ENCODE assay signal across 11 cellular contexts in the genomic region with DNA sequence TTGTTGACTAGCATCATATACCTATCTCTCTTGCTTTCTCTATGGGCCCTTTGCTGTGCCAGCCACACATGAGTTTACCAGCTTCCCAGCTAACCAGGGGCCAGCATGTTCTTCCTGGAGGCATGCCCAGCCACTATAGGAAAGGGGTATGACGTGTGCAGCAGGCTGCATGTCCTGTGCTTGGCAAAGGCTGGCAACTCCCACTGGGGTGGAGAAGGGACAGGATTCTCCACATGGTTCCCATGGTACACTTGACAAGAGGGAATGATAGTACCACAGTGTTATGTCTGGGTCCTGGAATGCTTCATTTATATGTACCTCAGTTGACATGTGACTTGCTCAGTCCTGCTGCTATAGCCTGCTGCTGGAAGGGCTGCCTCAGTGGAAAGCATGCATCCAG.
DNase-seq lines count a peak whose midpoint lies in the region; ATAC-seq and TF ChIP-seq lines count a peak whose summit lies in the region.
"Had no signal": no experiment of that assay in that cellular context is flagged by ENCODE, and none has a peak within 500 bp of the region (broad histone marks: within the 10 kb centered on the region; RNA-seq: fewer than 3 reads in every experiment).

No MANE protein-coding gene starts in this region.

- no peak overlapping the region for H3K27ac Mint-ChIP-seq in activated naive CD4-positive, alpha-beta T cell treated with anti-CD3 and anti-CD28 coated beads for 36 hours
- H3K27ac Mint-ChIP-seq: CD8-positive, alpha-beta T cell; memory B cell had no signal

- no peak overlapping the region for H3K4me3 Mint-ChIP-seq in activated naive CD4-positive, alpha-beta T cell treated with anti-CD3 and anti-CD28 coated beads for 36 hours
- H3K4me3 Mint-ChIP-seq: CD8-positive, alpha-beta T cell; memory B cell had no signal

- peaks cover 12% of the 10 kb centered on the region for H3K4me1 ChIP-seq in psoas muscle

- intact Hi-C loops in psoas muscle (cut with DNase I): no loop called here
- intact Hi-C loops in activated naive CD4-positive, alpha-beta T cell treated with anti-CD3 and anti-CD28 coated beads for 36 hours (cut with micrococcal nuclease): no loop called here

- no peaks in the 10 kb centered on the region for H3K36me3 ChIP-seq in psoas muscle (ENCODE audit: insufficient read depth in 1 of 2, low read depth in 1 of 2)

- H3K36me3 Mint-ChIP-seq in activated naive CD4-positive, alpha-beta T cell treated with anti-CD3 and anti-CD28 coated beads for 36 hours (ENCODE audit: low read depth): peaks cover 2% of the 10 kb centered on the region

- peak; percentile 44 for DNase-seq in G401 (ENCODE audit: low spot score)
- DNase-seq in foreskin fibroblast: peak; percentile 49 to 61
- peak; percentile 18 to 63 for DNase-seq in psoas muscle
- no peak for DNase-seq in NCI-H1048 (lab: John Stamatoyannopoulos, UW)
- DNase-seq in activated naive CD4-positive, alpha-beta T cell treated with anti-CD3 and anti-CD28 coated beads for 36 hours: no peak
- DNase-seq: CD8-positive, alpha-beta T cell; small intestine had no signal

- CTCF ChIA-PET in activated naive CD4-positive, alpha-beta T cell treated with anti-CD3 and anti-CD28 coated beads for 36 hours (lab: Charles Lee): no interaction called here

- peak overlapping the region; percentile 47 for H3K27ac ChIP-seq in VCaP
- H3K27ac ChIP-seq in psoas muscle: peak overlapping the region; percentile 80

- H3K9me3 ChIP-seq in psoas muscle: peaks cover 2% of the 10 kb centered on the region

- 27 to 62% (median 30%) methylated on average over 1 of the region's 1 CpG for WGBS in psoas muscle, 3 donors

- no peaks in the 10 kb centered on the region for H3K27me3 Mint-ChIP-seq in activated naive CD4-positive, alpha-beta T cell treated with anti-CD3 and anti-CD28 coated beads for 36 hours (ENCODE audit: low read depth)
- H3K27me3 Mint-ChIP-seq: memory B cell had no signal

- in situ Hi-C loops in G401 (cut with HindIII; ENCODE audit: low sequenced_read_pairs): no loop called here

- H3K4me3 ChIP-seq in foreskin fibroblast (ENCODE audit: low read depth in 1 of 2, low read length in 2 of 2): no peak overlapping the region
- H3K4me3 ChIP-seq in psoas muscle: no peak overlapping the region

- no peak for TF ChIP-seq CTCF in VCaP (conservative IDR thresholded peaks at IDR 0.05)
- TF ChIP-seq CTCF in foreskin fibroblast (IDR thresholded peaks at IDR 0.05; ENCODE audit: low read depth, low read length): no peak
- no peak for TF ChIP-seq CTCF in psoas muscle (IDR thresholded peaks at IDR 0.05)

- H3K9me3 Mint-ChIP-seq in activated naive CD4-positive, alpha-beta T cell treated with anti-CD3 and anti-CD28 coated beads for 36 hours: no peaks in the 10 kb centered on the region
- H3K9me3 Mint-ChIP-seq: CD8-positive, alpha-beta T cell; memory B cell had no signal

- peaks cover 0 to 5% (median 0%) of the 10 kb centered on the region in 3 donors for H3K27me3 ChIP-seq in psoas muscle (ENCODE audit: insufficient read depth in 3 of 3, low read length in 2 of 3)

- H3K4me1 Mint-ChIP-seq in activated naive CD4-positive, alpha-beta T cell treated with anti-CD3 and anti-CD28 coated beads for 36 hours (ENCODE audit: low read depth): peaks cover 4% of the 10 kb centered on the region

- ATAC-seq in psoas muscle (peak; percentile 53 to 85 (median 80)), HG03439 (IDR thresholded peaks at IDR 0.05; ENCODE audit: unreplicated experiment) (no peak), GM18861 (IDR thresholded peaks at IDR 0.05; ENCODE audit: unreplicated experiment) (no peak)
- ATAC-seq: CD8-positive, alpha-beta T cell had no signal

Comparison
In these comparisons a context has a peak if more than half of its experiments do, and no peak if none do; other contexts are left out.
1. DNase-seq: peak in G401 (single experiment), foreskin fibroblast (2 of 2) and psoas muscle (2 of 2); none in NCI-H1048 (single experiment) and activated naive CD4-positive, alpha-beta T cell treated with anti-CD3 and anti-CD28 coated beads for 36 hours (single experiment).
2. ATAC-seq: peak in psoas muscle (4 of 4); none in HG03439 (single experiment) and GM18861 (single experiment).